ENCODE assay signal across 8 cellular contexts in the genomic region with DNA sequence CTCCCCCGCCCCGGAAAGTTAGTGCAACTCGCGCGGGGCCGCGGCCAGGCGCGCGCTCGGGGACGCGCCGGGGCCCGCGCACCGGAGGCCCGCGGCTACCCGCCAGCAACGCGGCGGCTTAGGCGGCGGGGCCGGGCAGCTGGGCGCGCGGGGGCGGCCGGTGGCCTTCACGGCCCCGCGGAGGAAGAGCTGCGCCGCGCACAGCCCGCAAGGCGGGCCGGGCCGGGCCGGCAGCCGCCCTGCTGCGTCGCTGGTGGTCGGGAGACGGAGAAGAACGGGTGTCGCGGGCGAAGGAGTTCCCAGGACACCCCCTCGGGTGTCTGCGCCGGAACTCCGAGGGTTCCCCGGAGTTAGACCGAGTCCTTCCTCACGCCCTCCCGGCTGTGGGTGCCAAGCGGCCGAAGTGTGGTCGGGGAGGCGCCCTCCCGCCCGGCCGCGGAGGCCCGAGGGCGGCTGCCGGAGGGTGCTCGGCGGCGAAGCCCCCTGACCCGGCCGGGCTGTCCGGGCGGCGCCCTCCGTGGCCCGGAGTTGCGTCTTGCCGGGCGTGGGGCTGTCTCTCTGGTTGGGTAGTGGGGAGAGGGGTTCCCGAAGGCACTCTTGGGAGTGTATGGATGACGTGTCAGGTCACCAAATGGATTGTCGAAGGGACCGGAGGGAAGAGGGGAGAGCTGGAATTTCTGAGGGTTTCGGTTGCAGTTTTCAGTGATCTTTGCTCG. TPM values are rescaled to one million over a fixed set of nuclear protein-coding genes. Genes with fewer than 3 reads are reported as not detected.
DNase-seq lines count a peak whose midpoint lies in the region; ATAC-seq and TF ChIP-seq lines count a peak whose summit lies in the region.

No MANE protein-coding gene starts in this region.

- peak overlapping the region; percentile 91 to 98 (median 96) for H3K4me3 Mint-ChIP-seq in CD8-positive, alpha-beta memory T cell
- peak overlapping the region; percentile 90 for H3K4me3 Mint-ChIP-seq in natural killer cell

- H3K27me3 ChIP-seq in CD8-positive, alpha-beta memory T cell (ENCODE audit: insufficient read depth, low read length, poor library complexity, severe bottlenecking): no peaks in the 10 kb centered on the region
- H3K27me3 ChIP-seq in thyroid gland: no peaks in the 10 kb centered on the region

- WGBS in thyroid gland, 2 donors: 0 to 2% methylated on average over 8 to 24 of the region's 89 CpGs

- POLR2A ChIA-PET in CD8-positive, alpha-beta memory T cell (lab: Charles Lee): interaction anchor here (0.5 to 1.4 kb wide), 4 partner anchors 23 to 1226 kb away, joined by 3 to 4 read pairs (median 3); no protein-coding TSS in a partner anchor

- TF ChIP-seq POLR2A in thyroid gland (IDR thresholded peaks at IDR 0.05): peak in 1 of 2 donors; percentile 78

- peak overlapping the region; percentile 84 for H3K27ac ChIP-seq in CD8-positive, alpha-beta memory T cell (ENCODE audit: low read depth, low read length)
- peak overlapping the region; percentile 98 to 99 (median 99) for H3K27ac ChIP-seq in thyroid gland

- CTCF ChIA-PET in CD8-positive, alpha-beta memory T cell (lab: Charles Lee): interaction anchor here (1.0 to 1.5 kb wide), 3 partner anchors 13 to 31 kb away, joined by 3 to 4 read pairs (median 3); no protein-coding TSS in a partner anchor

- H3K36me3 Mint-ChIP-seq in CD8-positive, alpha-beta memory T cell: peaks cover 0 to 4% (median 0%) of the 10 kb centered on the region in 3 donors
- H3K36me3 Mint-ChIP-seq in natural killer cell: no peaks in the 10 kb centered on the region

- H3K36me3 ChIP-seq in CD8-positive, alpha-beta memory T cell (ENCODE audit: insufficient read depth, low read length): no peaks in the 10 kb centered on the region
- no peaks in the 10 kb centered on the region for H3K36me3 ChIP-seq in thyroid gland

- H3K9me3 ChIP-seq in CD8-positive, alpha-beta memory T cell (ENCODE audit: low read length): no peaks in the 10 kb centered on the region
- no peaks in the 10 kb centered on the region for H3K9me3 ChIP-seq in thyroid gland

- peak in 3 of 5 donors; percentile 27 to 61 (median 32) for DNase-seq in CD8-positive, alpha-beta memory T cell
- DNase-seq in GM19238 (ENCODE audit: insufficient read length, low spot score) (peak; percentile 45), NCI-H748 (lab: John Stamatoyannopoulos, UW; ENCODE audit: unreplicated experiment) (peak; percentile 63), activated T-helper 1 cell treated with Interleukin-2 at 50 U/mL for 16 hours (ENCODE audit: low read depth) (peak; percentile 33), fibroblast of pulmonary artery (ENCODE audit: low read depth) (peak; percentile 88), natural killer cell (peak; percentile 61), thyroid gland (peak; percentile 71 to 72)

- peaks cover 22 to 33% (median 31%) of the 10 kb centered on the region in 3 donors for H3K4me1 Mint-ChIP-seq in CD8-positive, alpha-beta memory T cell
- H3K4me1 Mint-ChIP-seq in natural killer cell: peaks cover 21% of the 10 kb centered on the region in 2 donors

- peak overlapping the region; percentile 72 to 96 (median 94) for H3K27ac Mint-ChIP-seq in CD8-positive, alpha-beta memory T cell
- H3K27ac Mint-ChIP-seq in natural killer cell: peak overlapping the region; percentile 19 to 84

- intact Hi-C loops in natural killer cell (cut with micrococcal nuclease): loop anchor here (2.0 kb wide), 2 partner anchors 23 to 91 kb away; a partner anchor contains a TSS
- intact Hi-C loops in thyroid gland (cut with DNase I): no loop called here

- ATAC-seq in HG03342 (IDR thresholded peaks at IDR 0.05; ENCODE audit: unreplicated experiment) (peak; percentile 36), natural killer cell (peak; percentile 72 to 84 (median 78))

- TF ChIP-seq CTCF in fibroblast of pulmonary artery (IDR thresholded peaks at IDR 0.05; ENCODE audit: low read length, missing control alignments): no peak
- TF ChIP-seq CTCF in natural killer cell (IDR thresholded peaks at IDR 0.05): no peak
- no peak for TF ChIP-seq CTCF in thyroid gland (IDR thresholded peaks at IDR 0.05)

- H3K9me3 Mint-ChIP-seq in CD8-positive, alpha-beta memory T cell: no peaks in the 10 kb centered on the region
- no peaks in the 10 kb centered on the region for H3K9me3 Mint-ChIP-seq in natural killer cell

- H3K4me3 ChIP-seq in CD8-positive, alpha-beta memory T cell (ENCODE audit: low read length): peak overlapping the region; percentile 68
- H3K4me3 ChIP-seq in fibroblast of pulmonary artery (replicated peaks; ENCODE audit: low read depth, low read length) (peak overlapping the region; percentile 76), thyroid gland (replicated peaks in 1 of 3) (peak overlapping the region; percentile 71 to 94 (median 72))

- H3K4me1 ChIP-seq in CD8-positive, alpha-beta memory T cell (ENCODE audit: insufficient read depth, low read length): peaks cover 8% of the 10 kb centered on the region
- peaks cover 47 to 59% of the 10 kb centered on the region in 2 donors for H3K4me1 ChIP-seq in thyroid gland

- H3K27me3 Mint-ChIP-seq in CD8-positive, alpha-beta memory T cell: peaks cover 0 to 1% of the 10 kb centered on the region in 2 donors
- H3K27me3 Mint-ChIP-seq in natural killer cell (ENCODE audit: low read depth in 2 of 2): peaks cover 7% of the 10 kb centered on the region in 2 donors

RNA-seq across cellular contexts. Expression of a gene that starts 0.6 kb away (rescaled TPM):
- 10 to 100 TPM; 12.7 to 14.2 TPM for total RNA-seq in CD8-positive, alpha-beta memory T cell
- 7.9 TPM for polyA plus RNA-seq in CD8-positive, alpha-beta memory T cell
- 10 to 100 TPM in 2 of 3 donors, 1 to 10 TPM in 1; 9.8 to 15.7 (median 12.9) TPM for total RNA-seq in natural killer cell
- total RNA-seq in thyroid gland: 10 to 100 TPM; 62.8 to 75.1 (median 66.7) TPM

Comparison
In these comparisons a context has a peak if more than half of its experiments do, and no peak if none do; other contexts are left out.
1. Peak in every context shown above with its lines: DNase-seq, ATAC-seq, H3K4me3 ChIP-seq and H3K27ac ChIP-seq.
2. DNase-seq: peak in every context shown above with its lines; median percentile 88 in fibroblast of pulmonary artery; 72 in thyroid gland; 63 in NCI-H748; 61 in natural killer cell; 45 in GM19238; 33 in activated T-helper 1 cell treated with Interleukin-2 at 50 U/mL for 16 hours; 32 in CD8-positive, alpha-beta memory T cell.